16 cellular contexts compared by ENCODE assay signal in the genomic region with DNA sequence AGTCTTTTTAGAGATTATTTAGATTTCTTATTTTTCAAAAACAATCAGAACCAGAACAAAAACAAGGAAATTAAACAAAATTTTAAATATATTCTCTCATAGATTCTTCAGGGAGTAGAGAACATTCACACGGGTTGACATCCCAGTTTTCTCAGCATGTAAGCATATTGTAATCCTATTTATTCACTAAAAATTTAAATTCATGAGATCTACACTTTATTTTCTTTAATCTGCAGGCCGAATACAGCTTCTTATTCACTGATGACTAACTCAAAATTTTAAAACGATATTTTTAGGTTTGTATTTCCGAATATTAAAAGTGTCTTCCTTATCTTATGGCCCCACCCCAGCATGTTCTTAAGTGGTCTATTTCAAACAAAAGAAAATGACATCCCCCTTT.
DNase-seq lines count a peak whose midpoint lies in the region; ATAC-seq and TF ChIP-seq lines count a peak whose summit lies in the region.
"Had no signal": no experiment of that assay in that cellular context is flagged by ENCODE, and none has a peak within 500 bp of the region (broad histone marks: within the 10 kb centered on the region; RNA-seq: fewer than 3 reads in every experiment).

No MANE protein-coding gene starts in this region.

- H3K36me3 Mint-ChIP-seq in mesothelial cell of epicardium = no peaks in the 10 kb centered on the region
- H3K36me3 Mint-ChIP-seq: CD4-positive, alpha-beta memory T cell had no signal

- no peak for TF ChIP-seq EP300 in esophagus muscularis mucosa (IDR thresholded peaks at IDR 0.05)
- no peak for TF ChIP-seq EP300 in sigmoid colon (IDR thresholded peaks at IDR 0.05)

- TF ChIP-seq CTCF in esophagus muscularis mucosa (IDR thresholded peaks at IDR 0.05) = no peak
- no peak for TF ChIP-seq CTCF in mesothelial cell of epicardium (IDR thresholded peaks at IDR 0.05; ENCODE audit: unreplicated experiment)
- no peak for TF ChIP-seq CTCF in sigmoid colon (IDR thresholded peaks at IDR 0.05)
- TF ChIP-seq CTCF in brain microvascular endothelial cell (IDR thresholded peaks at IDR 0.05; ENCODE audit: low read depth, low read length, missing control alignments) = no peak

- peak overlapping the region; percentile 88 for H3K27ac Mint-ChIP-seq in mesothelial cell of epicardium
- H3K27ac Mint-ChIP-seq: CD4-positive, alpha-beta memory T cell had no signal

- no peaks in the 10 kb centered on the region for H3K27me3 ChIP-seq in esophagus muscularis mucosa
- no peaks in the 10 kb centered on the region for H3K27me3 ChIP-seq in sigmoid colon
- no peaks in the 10 kb centered on the region for H3K27me3 ChIP-seq in brain microvascular endothelial cell (replicated peaks)
- H3K27me3 ChIP-seq: BE2C had no signal

- H3K9me3 ChIP-seq in esophagus muscularis mucosa = no peaks in the 10 kb centered on the region
- no peaks in the 10 kb centered on the region for H3K9me3 ChIP-seq in sigmoid colon
- H3K9me3 ChIP-seq: BE2C had no signal

- intact Hi-C loops in esophagus muscularis mucosa (cut with DNase I) (loop anchor here (10.0 kb wide), 1 partner anchor 957 kb away; no protein-coding TSS in a partner anchor), sigmoid colon (cut with DNase I) (loop anchor here (5.0 to 10.0 kb wide), 5 partner anchors 55 to 1147 kb away; no protein-coding TSS in a partner anchor)

- in situ Hi-C loops in brain microvascular endothelial cell (cut with HindIII; ENCODE audit: low pct_ligation_motif_present, low sequenced_read_pairs) = no loop called here

- TF ChIP-seq POLR2A in esophagus muscularis mucosa (IDR thresholded peaks at IDR 0.05; ENCODE audit: low read depth) (no peak), sigmoid colon (IDR thresholded peaks at IDR 0.05) (no peak)

- no peaks in the 10 kb centered on the region for H3K27me3 Mint-ChIP-seq in mesothelial cell of epicardium (ENCODE audit: low read depth)
- H3K27me3 Mint-ChIP-seq: CD4-positive, alpha-beta memory T cell had no signal

- H3K27ac ChIP-seq in esophagus muscularis mucosa (replicated peaks in 1 of 4) (peak overlapping the region; percentile 78 to 85 (median 84)), sigmoid colon (peak overlapping the region; percentile 76 to 91 (median 85)), brain microvascular endothelial cell (no peak overlapping the region)

- no peak for ATAC-seq in HG02973 (IDR thresholded peaks at IDR 0.05; ENCODE audit: unreplicated experiment)
- no peak for ATAC-seq in GM21360 (IDR thresholded peaks at IDR 0.05; ENCODE audit: unreplicated experiment)
- ATAC-seq: PC-3 had no signal

- H3K9me3 Mint-ChIP-seq in mesothelial cell of epicardium = no peaks in the 10 kb centered on the region
- H3K9me3 Mint-ChIP-seq: CD4-positive, alpha-beta memory T cell had no signal

- peaks cover 0 to 90% (median 82%) of the 10 kb centered on the region in 4 donors for H3K4me1 ChIP-seq in esophagus muscularis mucosa
- H3K4me1 ChIP-seq in sigmoid colon = peaks cover 3 to 80% (median 63%) of the 10 kb centered on the region in 4 donors

- H3K4me3 ChIP-seq in esophagus muscularis mucosa (peak overlapping the region; percentile 4 to 23 (median 16)), sigmoid colon (peak overlapping the region in 2 of 4 donors; percentile 56), brain microvascular endothelial cell (ENCODE audit: low read depth, low read length) (no peak overlapping the region)

- H3K4me1 Mint-ChIP-seq in mesothelial cell of epicardium = peaks cover 97% of the 10 kb centered on the region
- H3K4me1 Mint-ChIP-seq: CD4-positive, alpha-beta memory T cell had no signal

- WGBS in esophagus muscularis mucosa = 31% methylated on average over 4 of the region's 4 CpGs
- 66% methylated on average over 4 of the region's 4 CpGs for WGBS in sigmoid colon, 2 donors

- no peaks in the 10 kb centered on the region for H3K36me3 ChIP-seq in esophagus muscularis mucosa
- H3K36me3 ChIP-seq in sigmoid colon = no peaks in the 10 kb centered on the region
- no peaks in the 10 kb centered on the region for H3K36me3 ChIP-seq in brain microvascular endothelial cell (replicated peaks)
- H3K36me3 ChIP-seq: BE2C had no signal

- no peak overlapping the region for H3K4me3 Mint-ChIP-seq in mesothelial cell of epicardium
- H3K4me3 Mint-ChIP-seq: CD4-positive, alpha-beta memory T cell had no signal

- DNase-seq in esophagus muscularis mucosa (ENCODE audit: extremely low spot score) = no peak
- no peak for DNase-seq in mesothelial cell of epicardium (ENCODE audit: low spot score in 2 of 2, unreplicated experiment in 2 of 2)
- no peak for DNase-seq in sigmoid colon
- no peak for DNase-seq in brain microvascular endothelial cell
- DNase-seq in stimulated activated CD4-positive, alpha-beta T cell treated with anti-CD3 and anti-CD28 coated beads, Interleukin-4, amount 100 ng/mL, for 1 hour = no peak
- DNase-seq: BE2C; CD4-positive, alpha-beta memory T cell; DND-41; GF-D8; KG1; NCI-H1092; NCI-H2227 treated with DMSO at 0.1 percent for 48 hours; NCI-H524 treated with DMSO at 0.1 percent for 48 hours; PC-3 had no signal
